ENCODE assay signal across 24 cellular contexts in genomic region chr6:97919631-97920030, GRCh38.
"Had no signal": no experiment of that assay in that cellular context is flagged by ENCODE, and none has a peak within 500 bp of the region (broad histone marks: within the 10 kb centered on the region; RNA-seq: fewer than 3 reads in every experiment).

No MANE protein-coding gene starts in this region.

- H2AFZ ChIP-seq: parathyroid adenoma had no signal

- H3K4me3 ChIP-seq: coronary artery, gastrocnemius medialis, sigmoid colon, thyroid gland had no signal

- H3K36me3 Mint-ChIP-seq: activated naive CD8-positive, alpha-beta T cell treated with anti-CD3 and anti-CD28 coated beads for 36 hours; brain; memory B cell; naive thymus-derived CD4-positive, alpha-beta T cell had no signal

- H3K27me3 Mint-ChIP-seq: activated CD4-positive, alpha-beta T cell treated with anti-CD3 and anti-CD28 coated beads, Interleukin-2, amount 10 ng/mL, durations not matched to agents 24 days and 14 days; activated CD8-positive, alpha-beta T cell treated with anti-CD3 and anti-CD28 coated beads for 36 hours; activated naive CD8-positive, alpha-beta T cell treated with anti-CD3 and anti-CD28 coated beads for 36 hours; activated T-helper 17 cell treated with anti-CD3 and anti-CD28 coated beads, Interleukin-2, amount 50 U/mL, for 72 hours; brain; central memory CD8-positive, alpha-beta T cell; memory B cell; naive thymus-derived CD4-positive, alpha-beta T cell had no signal

- H3K36me3 ChIP-seq: gastrocnemius medialis, sigmoid colon, thyroid gland had no signal

- H3K27me3 ChIP-seq: gastrocnemius medialis, sigmoid colon, thyroid gland had no signal

- H3K9me3 Mint-ChIP-seq: activated CD4-positive, alpha-beta T cell treated with anti-CD3 and anti-CD28 coated beads, Interleukin-2, amount 10 ng/mL, durations not matched to agents 24 days and 14 days; activated CD8-positive, alpha-beta T cell treated with anti-CD3 and anti-CD28 coated beads for 36 hours; activated naive CD8-positive, alpha-beta T cell treated with anti-CD3 and anti-CD28 coated beads for 36 hours; activated T-helper 17 cell treated with anti-CD3 and anti-CD28 coated beads, Interleukin-2, amount 50 U/mL, for 72 hours; brain had no signal

- H3K27ac ChIP-seq: coronary artery, gastrocnemius medialis, parathyroid adenoma, sigmoid colon, thyroid gland had no signal

- DNase-seq: activated CD4-positive, alpha-beta T cell treated with anti-CD3 and anti-CD28 coated beads, Interleukin-2, amount 10 ng/mL, durations not matched to agents 24 days and 14 days; activated CD8-positive, alpha-beta T cell treated with anti-CD3 and anti-CD28 coated beads for 36 hours; activated naive CD4-positive, alpha-beta T cell; activated naive CD8-positive, alpha-beta T cell treated with anti-CD3 and anti-CD28 coated beads for 36 hours; activated T-cell treated with anti-CD3 and anti-CD28 coated beads, Interleukin-2, amount 50 U/mL, for 1 hour; amniotic stem cell; erythroblast; gastrocnemius medialis; head of caudate nucleus; kidney; left ventricle myocardium superior; naive thymus-derived CD4-positive, alpha-beta T cell; sigmoid colon; stimulated activated CD4-positive, alpha-beta T cell treated with anti-CD3 and anti-CD28 coated beads, Interleukin-4, amount 100 ng/mL, for 24 hours; stimulated activated naive CD4-positive, alpha-beta T cell; T-helper 1 cell; T-helper 9 cell; thyroid gland had no signal

- H3K27ac Mint-ChIP-seq: activated CD4-positive, alpha-beta T cell treated with anti-CD3 and anti-CD28 coated beads, Interleukin-2, amount 10 ng/mL, durations not matched to agents 24 days and 14 days; activated CD8-positive, alpha-beta T cell treated with anti-CD3 and anti-CD28 coated beads for 36 hours; activated naive CD8-positive, alpha-beta T cell treated with anti-CD3 and anti-CD28 coated beads for 36 hours; activated T-helper 17 cell treated with anti-CD3 and anti-CD28 coated beads, Interleukin-2, amount 50 U/mL, for 72 hours; memory B cell; naive thymus-derived CD4-positive, alpha-beta T cell had no signal

- H3K4me3 Mint-ChIP-seq: activated CD4-positive, alpha-beta T cell treated with anti-CD3 and anti-CD28 coated beads, Interleukin-2, amount 10 ng/mL, durations not matched to agents 24 days and 14 days; activated CD8-positive, alpha-beta T cell treated with anti-CD3 and anti-CD28 coated beads for 36 hours; activated naive CD8-positive, alpha-beta T cell treated with anti-CD3 and anti-CD28 coated beads for 36 hours; activated T-helper 17 cell treated with anti-CD3 and anti-CD28 coated beads, Interleukin-2, amount 50 U/mL, for 72 hours; brain; central memory CD8-positive, alpha-beta T cell; memory B cell; naive thymus-derived CD4-positive, alpha-beta T cell had no signal

- H3K9me3 ChIP-seq: gastrocnemius medialis, sigmoid colon, thyroid gland had no signal

- H3K79me2 ChIP-seq: parathyroid adenoma had no signal

- ATAC-seq: activated CD8-positive, alpha-beta T cell treated with anti-CD3 and anti-CD28 coated beads for 36 hours; activated T-helper 17 cell treated with anti-CD3 and anti-CD28 coated beads, Interleukin-2, amount 50 U/mL, for 72 hours; gastrocnemius medialis; left ventricle myocardium superior; naive thymus-derived CD4-positive, alpha-beta T cell had no signal

- H3K4me1 Mint-ChIP-seq: activated CD4-positive, alpha-beta T cell treated with anti-CD3 and anti-CD28 coated beads, Interleukin-2, amount 10 ng/mL, durations not matched to agents 24 days and 14 days; activated naive CD8-positive, alpha-beta T cell treated with anti-CD3 and anti-CD28 coated beads for 36 hours; activated T-helper 17 cell treated with anti-CD3 and anti-CD28 coated beads, Interleukin-2, amount 50 U/mL, for 72 hours; central memory CD8-positive, alpha-beta T cell; memory B cell; naive thymus-derived CD4-positive, alpha-beta T cell had no signal

- H3K4me1 ChIP-seq: gastrocnemius medialis, parathyroid adenoma, sigmoid colon, thyroid gland had no signal
